10 cellular contexts compared by ENCODE assay signal in genomic region chr3:11530153-11530721, GRCh38.
DNase-seq lines count a peak whose midpoint lies in the region; ATAC-seq and TF ChIP-seq lines count a peak whose summit lies in the region.
"Had no signal": no experiment of that assay in that cellular context is flagged by ENCODE, and none has a peak within 500 bp of the region (broad histone marks: within the 10 kb centered on the region; RNA-seq: fewer than 3 reads in every experiment).

No MANE protein-coding gene starts in this region.

- in situ Hi-C loops in GM23248 (cut with MboI) = no loop called here

- 62 to 67% methylated on average over 11 of the region's 11 CpGs for WGBS in GM23248 (ENCODE audit: low coverage in 1 of 2, low lambda C conversion rate in 2 of 2, missing lambda C conversion rate in 2 of 2), 2 experiments
- 65% methylated on average over 10 of the region's 11 CpGs for WGBS in SK-N-SH (ENCODE audit: low lambda C conversion rate)

- peak in 1 of 2 experiments; percentile 40; a peak in 1 of 4 replicates for TF ChIP-seq EP300 in SK-N-SH (IDR thresholded peaks at IDR 0.05; ENCODE audit: borderline replicate concordance in 1 of 2, low read depth in 1 of 2, low read length in 1 of 2)

- DNase-seq in GM23248 (peak; percentile 85), SK-N-SH (no peak), cardiac muscle cell (ENCODE audit: low read depth in 1 of 2, low spot score in 1 of 2) (peak; percentile 54 to 97), DMS79 treated with DMSO at 0.1 percent for 48 hours (lab: John Stamatoyannopoulos, UW) (no peak), NCI-H2107 (lab: John Stamatoyannopoulos, UW) (no peak)
- DNase-seq: NCI-H2029 treated with DMSO at 0.1 percent for 48 hours had no signal

- H2AFZ ChIP-seq in GM23248 = no peak overlapping the region
- no peak overlapping the region for H2AFZ ChIP-seq in SK-N-SH (ENCODE audit: low read depth)

- TF ChIP-seq RAD21 in SK-N-SH (IDR thresholded peaks at IDR 0.05; ENCODE audit: low read length) = no peak

- H3K27ac ChIP-seq in GM23248 (peak overlapping the region; percentile 80), SK-N-SH (ENCODE audit: low read depth in 2 of 2, low read length in 1 of 2) (peak overlapping the region in 1 of 2 experiments; percentile 71; a peak in 2 of 4 replicates), cardiac muscle cell (no peak overlapping the region)

- no peaks in the 10 kb centered on the region for H4K20me1 ChIP-seq in GM23248 (ENCODE audit: insufficient read depth)
- no peaks in the 10 kb centered on the region for H4K20me1 ChIP-seq in SK-N-SH (ENCODE audit: insufficient read depth)

- H3K9ac ChIP-seq in GM23248 (peak overlapping the region; percentile 31; the same call in 1 of the 2 replicates), SK-N-SH (no peak overlapping the region), skeletal muscle satellite cell (ENCODE audit: low read depth, low read length) (no peak overlapping the region)

- CTCF ChIA-PET in SK-N-SH (lab: Yijun Ruan, JAX) = no interaction called here

- H3F3A ChIP-seq in GM23248 (ENCODE audit: insufficient read depth) (peaks cover 21% of the 10 kb centered on the region), SK-N-SH (replicated peaks; ENCODE audit: insufficient read depth) (peaks cover 17% of the 10 kb centered on the region)

- H3K36me3 ChIP-seq in GM23248 (ENCODE audit: low read depth) = no peaks in the 10 kb centered on the region
- peaks cover 0 to 9% of the 10 kb centered on the region in 2 experiments for H3K36me3 ChIP-seq in SK-N-SH (replicated peaks in 1 of 2; ENCODE audit: control insufficient read depth in 1 of 2, insufficient read depth in 2 of 2, low read length in 1 of 2)
- H3K36me3 ChIP-seq in cardiac muscle cell = no peaks in the 10 kb centered on the region
- no peaks in the 10 kb centered on the region for H3K36me3 ChIP-seq in skeletal muscle satellite cell (ENCODE audit: insufficient read depth, low read length)

- ATAC-seq in GM21367 (IDR thresholded peaks at IDR 0.05; ENCODE audit: unreplicated experiment) = no peak
- ATAC-seq in HG03457 (IDR thresholded peaks at IDR 0.05; ENCODE audit: unreplicated experiment) = no peak

- H3K9me2 ChIP-seq in GM23248 (ENCODE audit: insufficient read depth) = no peaks in the 10 kb centered on the region
- H3K9me2 ChIP-seq in SK-N-SH = no peaks in the 10 kb centered on the region

- no peaks in the 10 kb centered on the region for H3K9me3 ChIP-seq in GM23248 (ENCODE audit: low read depth)
- H3K9me3 ChIP-seq in SK-N-SH = no peaks in the 10 kb centered on the region
- no peaks in the 10 kb centered on the region for H3K9me3 ChIP-seq in cardiac muscle cell (ENCODE audit: low read depth)
- no peaks in the 10 kb centered on the region for H3K9me3 ChIP-seq in skeletal muscle satellite cell (replicated peaks; ENCODE audit: low read length)

- H3K4me2 ChIP-seq in GM23248 (ENCODE audit: unreplicated experiment) = peak overlapping the region; percentile 34
- H3K4me2 ChIP-seq in SK-N-SH = peak overlapping the region; percentile 40; the same call in 1 of the 2 replicates
- H3K4me2 ChIP-seq in skeletal muscle satellite cell (ENCODE audit: low read length) = peak overlapping the region; percentile 29

- TF ChIP-seq CTCF in SK-N-SH (IDR thresholded peaks at IDR 0.05) = peak; percentile 33
- peak; percentile 32 for TF ChIP-seq CTCF in cardiac muscle cell (IDR thresholded peaks at IDR 0.05; ENCODE audit: low read depth, low read length)

- POLR2A ChIA-PET in SK-N-SH (lab: Yijun Ruan, JAX) = no interaction called here

- no peaks in the 10 kb centered on the region for H3K27me3 ChIP-seq in GM23248 (replicated peaks; ENCODE audit: insufficient read depth)
- no peaks in the 10 kb centered on the region for H3K27me3 ChIP-seq in SK-N-SH (ENCODE audit: insufficient read depth)
- no peaks in the 10 kb centered on the region for H3K27me3 ChIP-seq in cardiac muscle cell
- H3K27me3 ChIP-seq in skeletal muscle satellite cell (ENCODE audit: control insufficient read depth, insufficient read depth, low read length) = no peaks in the 10 kb centered on the region
- H3K27me3 ChIP-seq: dorsolateral prefrontal cortex had no signal

- H3K79me2 ChIP-seq in GM23248 (ENCODE audit: insufficient read depth) = no peaks in the 10 kb centered on the region
- no peaks in the 10 kb centered on the region for H3K79me2 ChIP-seq in SK-N-SH (ENCODE audit: insufficient read depth)

- peaks cover 18% of the 10 kb centered on the region for H3K4me1 ChIP-seq in GM23248 (ENCODE audit: insufficient read depth)
- H3K4me1 ChIP-seq in SK-N-SH (ENCODE audit: control insufficient read depth in 1 of 2, insufficient read depth in 2 of 2, low read depth in 1 of 2, low read length in 1 of 2) = peaks cover 6 to 27% of the 10 kb centered on the region in 2 experiments; a peak in 3 of 4 replicates
- H3K4me1 ChIP-seq in cardiac muscle cell (ENCODE audit: low read depth) = peaks cover 10% of the 10 kb centered on the region
- peaks cover 45% of the 10 kb centered on the region for H3K4me1 ChIP-seq in skeletal muscle satellite cell (ENCODE audit: control insufficient read depth, insufficient read depth, low read length)

- H3K4me3 ChIP-seq in GM23248 = no peak overlapping the region
- H3K4me3 ChIP-seq in SK-N-SH (ENCODE audit: low read depth in 2 of 2, low read length in 1 of 2) = no peak overlapping the region; a peak in 1 of 4 replicates
- no peak overlapping the region for H3K4me3 ChIP-seq in cardiac muscle cell
- H3K4me3 ChIP-seq in skeletal muscle satellite cell (ENCODE audit: low read length) = no peak overlapping the region

TF ChIP-seq in SK-N-SH, 30 proteins besides CTCF, POLR2A, EP300 and RAD21:
- TF ChIP-seq MAX (IDR thresholded peaks at IDR 0.05; ENCODE audit: low read depth) = peak; percentile 76
- TF ChIP-seq JUND (IDR thresholded peaks at IDR 0.05) = peak; percentile 39
- TF ChIP-seq POLR2AphosphoS5 (IDR thresholded peaks at IDR 0.05; ENCODE audit: low read depth, low read length) = no peak
- peak; percentile 42; the same call in 1 of the 2 replicates for TF ChIP-seq RXRA (IDR thresholded peaks at IDR 0.05; ENCODE audit: borderline replicate concordance, low read depth)
- peak; percentile 53; the same call in 1 of the 2 replicates for TF ChIP-seq TCF12 (IDR thresholded peaks at IDR 0.05)
- peak; percentile 69 for TF ChIP-seq PBX3 (IDR thresholded peaks at IDR 0.05)
- TF ChIP-seq EZH2phosphoT487 (IDR thresholded peaks at IDR 0.05; ENCODE audit: borderline replicate concordance, low read depth) = no peak

Comparison
In these comparisons a context has a peak if more than half of its experiments do, and no peak if none do; other contexts are left out.
1. DNase-seq: peak in GM23248 (single experiment) and cardiac muscle cell (2 of 2); none in SK-N-SH (single experiment), DMS79 treated with DMSO at 0.1 percent for 48 hours (single experiment) and NCI-H2107 (single experiment).
2. Peak in every context shown above with its lines, with median percentiles within 50 percentile points of each other: H3K4me2 ChIP-seq.